Comparison of ENCODE assay signal across 13 cellular contexts in the genomic region with DNA sequence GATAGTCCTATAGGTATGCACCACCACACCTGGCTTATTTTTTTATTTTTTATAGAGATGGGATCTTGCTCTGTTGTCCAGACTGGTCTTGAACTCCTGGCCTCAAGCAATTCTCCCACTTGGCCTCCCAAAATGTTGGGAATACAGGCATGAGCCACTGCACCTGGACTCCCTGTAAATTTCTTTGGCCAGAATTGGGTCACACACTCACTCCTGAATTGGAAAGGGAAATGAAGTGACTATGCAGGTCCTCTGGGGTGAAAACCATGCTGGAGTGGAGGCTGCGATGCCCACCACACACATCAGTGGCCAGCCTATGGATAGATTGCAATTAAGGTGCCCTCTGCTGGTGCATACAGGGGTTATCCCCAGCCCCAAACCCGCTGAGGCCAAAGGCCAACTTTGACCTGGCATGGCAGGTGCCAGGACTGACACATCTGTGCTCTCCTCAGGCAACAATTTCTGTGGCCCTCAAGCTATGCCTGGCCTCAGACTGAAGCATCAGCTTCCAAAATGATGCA.
DNase-seq lines count a peak whose midpoint lies in the region; ATAC-seq, FAIRE-seq and TF ChIP-seq lines count a peak whose summit lies in the region.
"Had no signal": no experiment of that assay in that cellular context is flagged by ENCODE, and none has a peak within 500 bp of the region (broad histone marks: within the 10 kb centered on the region; RNA-seq: fewer than 3 reads in every experiment).

No MANE protein-coding gene starts in this region.

- H3K4me1 ChIP-seq in A549: peaks cover 32% of the 10 kb centered on the region

- no peak for TF ChIP-seq EP300 in A549 (IDR thresholded peaks at IDR 0.05)

- H3K4me3 ChIP-seq in A549 (no peak overlapping the region), fibroblast of mammary gland (ENCODE audit: control insufficient read depth, low read depth, low read length) (no peak overlapping the region)
- H3K4me3 ChIP-seq: PC-9 had no signal

- 91% methylated on average over 2 of the region's 2 CpGs for WGBS in A549 (ENCODE audit: missing lambda C conversion rate)

- no peak for TF ChIP-seq POLR2A in A549 (IDR thresholded peaks at IDR 0.05; ENCODE audit: low read length)

- peak in 1 of 2 experiments; percentile 20 for DNase-seq in A549 (ENCODE audit: low read depth in 1 of 2, low spot score in 1 of 2)
- peak; percentile 13 for DNase-seq in RPMI8226
- DNase-seq in fibroblast of mammary gland (ENCODE audit: low read depth): peak; percentile 38
- DNase-seq in NCI-H82 treated with DMSO at 0.1 percent for 48 hours (lab: John Stamatoyannopoulos, UW; ENCODE audit: unreplicated experiment): no peak
- DNase-seq in cardiac septum (ENCODE audit: low spot score): no peak
- DNase-seq in activated T-cell treated with anti-CD3 and anti-CD28 coated beads for 4 hours: no peak
- no peak for DNase-seq in middle frontal gyrus (ENCODE audit: extremely low spot score, low spot score)
- DNase-seq: CD4-positive, CD25-positive, alpha-beta regulatory T cell; NCI-H187; PC-9 had no signal

- no peak for FAIRE-seq in A549 (lab: Jason Lieb, UNC)
- FAIRE-seq: TTC549 had no signal

- TF ChIP-seq RAD21 in A549 (conservative IDR thresholded peaks at IDR 0.05 in 1 of 2, IDR thresholded peaks at IDR 0.05 in 1 of 2): peak in 1 of 2 experiments; percentile 27; a peak in 3 of 5 replicates

- TF ChIP-seq CTCF in A549 (IDR thresholded peaks at IDR 0.05) (peak; percentile 19; the same call in 1 of the 3 replicates), GM12873 (IDR thresholded peaks at IDR 0.05; ENCODE audit: insufficient read depth, low read depth, low read length, missing control alignments) (peak; percentile 47), fibroblast of mammary gland (conservative IDR thresholded peaks at IDR 0.05; ENCODE audit: control insufficient read depth, insufficient read depth, low read depth, low read length) (peak; percentile 40)

- intact Hi-C loops in cardiac septum (cut with DNase I): no loop called here

- no peaks in the 10 kb centered on the region for H3K9me3 ChIP-seq in A549

- ATAC-seq in A549: no peak

- POLR2A ChIA-PET in A549 (lab: Yijun Ruan, JAX): no interaction called here

- CTCF ChIA-PET in A549 (lab: Yijun Ruan, JAX): interaction anchor here (1.1 kb wide), 1 partner anchor 82 kb away, joined by 3 read pairs; no protein-coding TSS in a partner anchor

- no peak overlapping the region for H3K4me2 ChIP-seq in A549
- H3K4me2 ChIP-seq: PC-9 had no signal

- peak overlapping the region in 1 of 2 experiments; percentile 69; a peak in 3 of 6 replicates for H3K27ac ChIP-seq in A549
- H3K27ac ChIP-seq: parathyroid adenoma, PC-9 had no signal

TF ChIP-seq in A549, 52 proteins besides CTCF, POLR2A, EP300 and RAD21:
- no peak for TF ChIP-seq CBX8 (IDR thresholded peaks at IDR 0.05)
- TF ChIP-seq, protein P1, sequence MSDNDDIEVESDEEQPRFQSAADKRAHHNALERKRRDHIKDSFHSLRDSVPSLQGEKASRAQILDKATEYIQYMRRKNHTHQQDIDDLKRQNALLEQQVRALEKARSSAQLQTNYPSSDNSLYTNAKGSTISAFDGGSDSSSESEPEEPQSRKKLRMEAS (IDR thresholded peaks at IDR 0.05): no peak
- no peak for TF ChIP-seq CEBPB (IDR thresholded peaks at IDR 0.05)
- TF ChIP-seq ZFP36 (IDR thresholded peaks at IDR 0.05; ENCODE audit: borderline replicate concordance, partially characterized antibody): no peak
- TF ChIP-seq HOXB5 (CRISPR knock-in tag; IDR thresholded peaks at IDR 0.05): no peak
- TF ChIP-seq, protein P2, sequence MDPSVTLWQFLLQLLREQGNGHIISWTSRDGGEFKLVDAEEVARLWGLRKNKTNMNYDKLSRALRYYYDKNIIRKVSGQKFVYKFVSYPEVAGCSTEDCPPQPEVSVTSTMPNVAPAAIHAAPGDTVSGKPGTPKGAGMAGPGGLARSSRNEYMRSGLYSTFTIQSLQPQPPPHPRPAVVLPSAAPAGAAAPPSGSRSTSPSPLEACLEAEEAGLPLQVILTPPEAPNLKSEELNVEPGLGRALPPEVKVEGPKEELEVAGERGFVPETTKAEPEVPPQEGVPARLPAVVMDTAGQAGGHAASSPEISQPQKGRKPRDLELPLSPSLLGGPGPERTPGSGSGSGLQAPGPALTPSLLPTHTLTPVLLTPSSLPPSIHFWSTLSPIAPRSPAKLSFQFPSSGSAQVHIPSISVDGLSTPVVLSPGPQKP (IDR thresholded peaks at IDR 0.05; ENCODE audit: low read depth, low read length): no peak
- no peak for TF ChIP-seq CHD2 (IDR thresholded peaks at IDR 0.05; ENCODE audit: low read length, partially characterized antibody)
- TF ChIP-seq SMC3 (IDR thresholded peaks at IDR 0.05): 0 out of 3 replicates have a peak, but pooled peaks have one; percentile 4

Comparison
In these comparisons a context has a peak if more than half of its experiments do, and no peak if none do; other contexts are left out.
1. DNase-seq: peak in RPMI8226 (single experiment) and fibroblast of mammary gland (single experiment); none in NCI-H82 treated with DMSO at 0.1 percent for 48 hours (single experiment), cardiac septum (single experiment), activated T-cell treated with anti-CD3 and anti-CD28 coated beads for 4 hours (single experiment) and middle frontal gyrus (single experiment).
2. Peak in every context shown above with its lines, with median percentiles within 50 percentile points of each other: CTCF ChIP-seq.